Comparison of ENCODE assay signal across 9 cellular contexts in the genomic region with DNA sequence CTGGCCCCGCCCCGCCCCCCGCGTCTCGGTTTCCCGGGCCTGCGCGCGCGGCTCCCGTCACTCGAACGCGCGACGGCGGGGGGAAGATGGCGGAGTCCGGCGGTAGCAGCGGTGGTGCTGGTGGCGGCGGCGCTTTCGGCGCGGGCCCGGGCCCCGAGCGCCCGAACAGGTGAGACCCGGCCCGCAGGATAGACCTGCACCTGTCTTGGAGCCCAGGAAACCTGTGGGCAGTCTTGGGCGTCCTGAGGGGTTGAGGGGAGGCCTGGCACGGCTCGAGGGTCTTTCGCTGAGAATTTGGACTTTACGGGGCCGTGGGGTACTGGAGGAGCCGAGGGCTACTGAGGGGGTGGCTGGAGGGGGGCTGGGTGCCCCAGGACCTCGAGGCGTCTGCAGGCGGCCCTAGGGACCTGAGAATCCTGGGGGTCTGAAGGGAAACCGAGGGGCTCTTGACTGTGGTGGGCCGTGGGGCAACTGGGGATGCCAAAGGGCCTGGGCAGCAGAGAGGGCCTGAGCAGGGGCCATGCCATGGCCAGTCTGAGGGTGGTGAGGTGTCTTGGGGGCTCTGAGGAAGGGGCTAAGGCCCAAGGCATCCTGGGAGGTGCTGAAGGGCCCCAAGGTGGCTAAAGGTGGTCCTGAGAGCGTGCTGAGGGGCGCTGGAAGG. TPM values are rescaled to one million over a fixed set of nuclear protein-coding genes. Genes with fewer than 3 reads are reported as not detected.
DNase-seq lines count a peak whose midpoint lies in the region; ATAC-seq, FAIRE-seq and TF ChIP-seq lines count a peak whose summit lies in the region.
"Had no signal": no experiment of that assay in that cellular context is flagged by ENCODE, and none has a peak within 500 bp of the region (broad histone marks: within the 10 kb centered on the region; RNA-seq: fewer than 3 reads in every experiment).

A gene with protein sequence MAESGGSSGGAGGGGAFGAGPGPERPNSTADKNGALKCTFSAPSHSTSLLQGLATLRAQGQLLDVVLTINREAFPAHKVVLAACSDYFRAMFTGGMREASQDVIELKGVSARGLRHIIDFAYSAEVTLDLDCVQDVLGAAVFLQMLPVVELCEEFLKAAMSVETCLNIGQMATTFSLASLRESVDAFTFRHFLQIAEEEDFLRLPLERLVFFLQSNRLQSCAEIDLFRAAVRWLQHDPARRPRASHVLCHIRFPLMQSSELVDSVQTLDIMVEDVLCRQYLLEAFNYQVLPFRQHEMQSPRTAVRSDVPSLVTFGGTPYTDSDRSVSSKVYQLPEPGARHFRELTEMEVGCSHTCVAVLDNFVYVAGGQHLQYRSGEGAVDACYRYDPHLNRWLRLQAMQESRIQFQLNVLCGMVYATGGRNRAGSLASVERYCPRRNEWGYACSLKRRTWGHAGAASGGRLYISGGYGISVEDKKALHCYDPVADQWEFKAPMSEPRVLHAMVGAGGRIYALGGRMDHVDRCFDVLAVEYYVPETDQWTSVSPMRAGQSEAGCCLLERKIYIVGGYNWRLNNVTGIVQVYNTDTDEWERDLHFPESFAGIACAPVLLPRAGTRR (plus strand): TSS at position 60 of the 661 bp plus-strand sequence. CDS start 27 bp downstream, at position 87.

- ATAC-seq in left ventricle myocardium superior (no peak), GM12878 (no peak)

- no TSS peak for BruUV-seq in GM12878 (replicated peaks; lab: Mats Ljungman, UMichigan)

- intact Hi-C loops in left ventricle myocardium inferior (cut with micrococcal nuclease), result no loop called here
- intact Hi-C loops in left ventricle myocardium superior (cut with micrococcal nuclease), result no loop called here
- intact Hi-C loops in GM12878 (cut with micrococcal nuclease; ENCODE audit: unreplicated experiment), result loop anchor here (1.0 to 2.0 kb wide), 2 partner anchors 115 to 282 kb away; a partner anchor contains a TSS
- intact Hi-C loops in uterus (cut with DNase I; ENCODE audit: low total_unique reads), result no loop called here

- TF ChIP-seq RAD21 in GM12878 (IDR thresholded peaks at IDR 0.05; ENCODE audit: insufficient read depth, low read depth, low read length), result no peak

- TF ChIP-seq EP300 in GM12878 (IDR thresholded peaks at IDR 0.05; ENCODE audit: borderline replicate concordance in 1 of 2, control insufficient read depth in 1 of 2, low read depth in 2 of 2, low read length in 2 of 2), result no peak

- H3K36me3 ChIP-seq in left ventricle myocardium inferior (no peaks in the 10 kb centered on the region), GM12878 (ENCODE audit: control insufficient read depth in 2 of 2, insufficient read depth in 2 of 2, low read length in 1 of 2) (no peaks in the 10 kb centered on the region), uterus (no peaks in the 10 kb centered on the region)

- H3K9me3 ChIP-seq in left ventricle myocardium inferior (replicated peaks) (no peaks in the 10 kb centered on the region), GM12878 (replicated peaks; ENCODE audit: control insufficient read depth, insufficient read depth, low read length) (no peaks in the 10 kb centered on the region), uterus (no peaks in the 10 kb centered on the region)

- H3K4me3 ChIP-seq in left ventricle myocardium inferior (peak within 1 kb of the TSS; percentile 87), GM12878 (peak within 1 kb of the TSS; percentile 94), uterus (peak within 1 kb of the TSS; percentile 56 to 61)

- CTCF ChIA-PET in GM12878 (lab: Yijun Ruan, JAX), result no interaction called here

- H3K27ac ChIP-seq in left ventricle myocardium inferior (replicated peaks) (peak within 1 kb of the TSS; percentile 89), GM12878 (ENCODE audit: control insufficient read depth, insufficient read depth) (peak within 1 kb of the TSS; percentile 63), uterus (peak within 1 kb of the TSS; percentile 82 to 90)

- no peaks in the 10 kb centered on the region for H4K20me1 ChIP-seq in GM12878 (ENCODE audit: control insufficient read depth, insufficient read depth)

- RAD21 ChIA-PET in GM12878 (lab: Charles Lee; ENCODE audit: unreplicated experiment), result no interaction called here

- TF ChIP-seq POLR2A in GM12878 (IDR thresholded peaks at IDR 0.05; ENCODE audit: low read depth, low read length), result peak; percentile 92
- peak; percentile 16 to 59 for TF ChIP-seq POLR2A in uterus (IDR thresholded peaks at IDR 0.05)

- H3K9ac ChIP-seq in GM12878 (ENCODE audit: control insufficient read depth, insufficient read depth, low read length), result peak within 1 kb of the TSS; percentile 93

- peak within 1 kb of the TSS; percentile 99 for H2AFZ ChIP-seq in GM12878 (ENCODE audit: control insufficient read depth, low read depth, low read length)

- no peak for FAIRE-seq in GM12878 (lab: Jason Lieb, UNC)
- FAIRE-seq: endometrium had no signal

- in situ Hi-C loops in GM12878 (cut with MboI), result no loop called here
- in situ Hi-C loops in GM13977 (cut with MboI; ENCODE audit: low pct_unique_long_range_greater_than_20kb, low sequenced_read_pairs, unreplicated experiment), result no loop called here

- SMC1A ChIA-PET in GM12878 (lab: Charles Lee; ENCODE audit: uncharacterized antibody, unreplicated experiment), result no interaction called here

- H3K4me2 ChIP-seq in GM12878 (ENCODE audit: control insufficient read depth, insufficient read depth), result peak within 1 kb of the TSS; percentile 94

- H3K79me2 ChIP-seq in GM12878 (ENCODE audit: control insufficient read depth, insufficient read depth, low read length), result peaks cover 14% of the 10 kb centered on the region

- DNase-seq in left ventricle myocardium inferior (no peak), left ventricle myocardium superior (no peak), GM12878 (ENCODE audit: low read depth, low spot score) (no peak), mesenteric fat pad (ENCODE audit: low spot score) (no peak), uterus (no peak), NCI-H2196 treated with DMSO at 0.1 percent for 48 hours (lab: John Stamatoyannopoulos, UW; ENCODE audit: unreplicated experiment) (no peak), RKO (ENCODE audit: low spot score) (no peak), GM13977 (ENCODE audit: low spot score) (no peak)

- POLR2A ChIA-PET in GM12878 (lab: Charles Lee), result no interaction called here

- TF ChIP-seq CTCF in left ventricle myocardium inferior (IDR thresholded peaks at IDR 0.05; ENCODE audit: borderline replicate concordance) (no peak), GM12878 (IDR thresholded peaks at IDR 0.05 in 2 of 3, conservative IDR thresholded peaks at IDR 0.05 in 1 of 3; ENCODE audit: control insufficient read depth in 2 of 3, extremely low read depth in 1 of 3, insufficient read depth in 1 of 3, low read depth in 3 of 3, low read length in 3 of 3) (no peak), uterus (IDR thresholded peaks at IDR 0.05) (no peak), GM13977 (IDR thresholded peaks at IDR 0.05; ENCODE audit: extremely low read depth, insufficient read depth, missing control alignments) (no peak)

- H3K4me1 ChIP-seq in left ventricle myocardium inferior (peaks cover 30% of the 10 kb centered on the region), GM12878 (ENCODE audit: control insufficient read depth, insufficient read depth, low read length) (peaks cover 9% of the 10 kb centered on the region), uterus (no peaks in the 10 kb centered on the region)

- H3K27me3 ChIP-seq in left ventricle myocardium inferior (ENCODE audit: low read depth), result no peaks in the 10 kb centered on the region
- no peaks in the 10 kb centered on the region for H3K27me3 ChIP-seq in GM12878 (replicated peaks in 1 of 2; ENCODE audit: control insufficient read depth in 2 of 2, insufficient read depth in 2 of 2, low read length in 1 of 2)
- no peaks in the 10 kb centered on the region for H3K27me3 ChIP-seq in uterus

- 2% methylated on average over 23 of the region's 47 CpGs for WGBS in GM12878 (ENCODE audit: insufficient coverage, insufficient replicate concordance, low lambda C conversion rate, missing lambda C conversion rate)

TF ChIP-seq in GM12878, 131 proteins besides CTCF, POLR2A, EP300 and RAD21 (continues in another document):
- TF ChIP-seq SREBF2 (IDR thresholded peaks at IDR 0.05; ENCODE audit: low read length), result no peak
- 0 out of 2 replicates have a peak, but pooled peaks have one; percentile 26 for TF ChIP-seq LARP7 (IDR thresholded peaks at IDR 0.05)
- TF ChIP-seq CREM (IDR thresholded peaks at IDR 0.05; ENCODE audit: low read depth), result peak; percentile 90
- no peak for TF ChIP-seq ZNF274 (IDR thresholded peaks at IDR 0.05; ENCODE audit: insufficient read depth, insufficient read length)
- TF ChIP-seq BACH1 (IDR thresholded peaks at IDR 0.05; ENCODE audit: borderline replicate concordance), result peak; percentile 64; the same call in 1 of the 2 replicates
- TF ChIP-seq, protein P1, sequence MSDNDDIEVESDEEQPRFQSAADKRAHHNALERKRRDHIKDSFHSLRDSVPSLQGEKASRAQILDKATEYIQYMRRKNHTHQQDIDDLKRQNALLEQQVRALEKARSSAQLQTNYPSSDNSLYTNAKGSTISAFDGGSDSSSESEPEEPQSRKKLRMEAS (IDR thresholded peaks at IDR 0.05; ENCODE audit: low read depth, low read length), result no peak
- TF ChIP-seq HDGF (IDR thresholded peaks at IDR 0.05), result no peak
- peak; percentile 31; the same call in 1 of the 2 replicates for TF ChIP-seq NRF1 (conservative IDR thresholded peaks at IDR 0.05; ENCODE audit: low read depth, low read length)

RNA-seq across cellular contexts. Expression of the gene that starts here (rescaled TPM):
- 6.2 TPM for total RNA-seq in left ventricle myocardium inferior
- total RNA-seq in left ventricle myocardium superior, result 5.8 TPM
- total RNA-seq in GM12878 (2013; cell fraction: nucleolus; rRNA removed), result 5.7 and 6.7 TPM in 2 replicates
- 3.6 and 5.6 TPM in 2 replicates for total RNA-seq in GM12878 (2014; rRNA removed)
- total RNA-seq in GM12878 (2014; rRNA removed; fragmentation: Illumina TruSeq; extraction: Trizol), result 0.98 and 1.5 TPM in 2 replicates
- 12.9 and 14.6 TPM in 2 replicates for total RNA-seq in GM12878 (2021)
- polyA plus RNA-seq in GM12878 (2011; ENCODE audit: low read depth), result 1.0 TPM
- polyA plus RNA-seq in GM12878 (2011; rRNA removed), result 1.0 and 1.2 TPM in 2 replicates
- polyA plus RNA-seq in GM12878 (2011; cell fraction: cytosol; rRNA removed), result 1.9 and 2.0 TPM in 2 replicates
- polyA plus RNA-seq in GM12878 (2011; cell fraction: nucleus; rRNA removed), result 5.8 and 8.9 TPM in 2 replicates
- 3.5 and 4.5 TPM in 2 replicates for polyA plus RNA-seq in GM12878 (2012)
- 0.74 and 1.9 TPM in 2 replicates for polyA plus RNA-seq in GM12878 (2014; fragmentation: Illumina TruSeq; extraction: Trizol)
- polyA plus RNA-seq in GM12878 (2014; fragmentation: Nextera tagmentation; extraction: Ambion mirVana), result under 1 TPM; 0.18 to 0.35 TPM
- 3.9 and 5.1 TPM in 2 replicates for polyA plus RNA-seq in GM12878 (2014; rRNA removed)
- polyA plus RNA-seq in GM12878 (2016; fragmentation: Nextera tagmentation; extraction: Ambion mirVana), result 1 to 10 TPM; 8.0 to 8.1 TPM
- polyA minus RNA-seq in GM12878 (2011; rRNA and poly(A)+ RNA removed), result 4.6 and 5.2 TPM in 2 replicates
- 2.5 and 5.2 TPM in 2 replicates for polyA minus RNA-seq in GM12878 (2011; cell fraction: cytosol; rRNA and poly(A)+ RNA removed)
- 1.6 and 3.1 TPM in 2 replicates for polyA minus RNA-seq in GM12878 (2011; cell fraction: nucleus; rRNA and poly(A)+ RNA removed)
- total RNA-seq in mesenteric fat pad, result 17.1 TPM
- 10 to 100 TPM in 1 of 4 donors, 1 to 10 TPM in 3; 3.8 to 22.2 (median 6.9) TPM for total RNA-seq in uterus
